8 cellular contexts compared by ENCODE assay signal in the genomic region with DNA sequence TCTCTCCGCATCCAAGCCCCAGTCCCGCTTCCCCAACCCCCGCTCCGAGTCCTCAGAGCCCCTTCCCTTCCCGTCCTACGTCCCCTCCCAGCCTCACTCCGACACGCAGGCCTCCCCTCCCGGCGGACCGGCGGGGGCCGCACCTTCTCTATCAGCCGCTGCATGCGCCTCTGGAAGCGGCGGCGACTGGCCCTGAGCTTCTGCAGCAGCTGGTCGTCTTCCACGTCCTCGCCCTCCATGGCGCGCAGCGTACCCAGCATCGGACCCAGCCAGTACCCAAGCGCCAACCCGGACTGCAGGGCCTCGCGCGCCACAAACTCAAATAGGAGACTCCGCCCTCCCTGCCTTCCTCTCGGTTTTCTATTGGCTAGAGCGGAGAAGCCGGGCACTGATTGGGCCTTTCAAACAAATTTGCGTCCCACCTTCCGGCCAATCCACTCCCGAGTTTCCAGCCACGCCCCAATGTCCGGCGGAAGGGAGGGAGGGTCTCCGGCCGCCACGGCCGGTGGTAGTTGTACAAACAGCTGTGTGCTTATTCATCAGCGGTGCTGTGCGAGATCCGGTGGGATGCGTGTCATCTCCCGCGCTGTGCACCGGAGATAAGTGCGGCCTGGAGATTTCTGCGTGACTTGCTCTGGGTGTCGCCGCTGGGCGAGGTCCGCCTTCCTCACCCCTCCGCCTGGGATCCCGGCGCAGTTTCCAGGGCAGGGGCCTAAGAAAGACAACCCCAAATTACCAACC. TPM values are rescaled to one million over a fixed set of nuclear protein-coding genes. Genes with fewer than 3 reads are reported as not detected.
A peak's percentile ranks its signal among the peaks of the same experiment; 100 is the strongest.
DNase-seq lines count a peak whose midpoint lies in the region; ATAC-seq and TF ChIP-seq lines count a peak whose summit lies in the region.

Gene HJURP, minus strand, starts transcription at position 295 of the 741 bp plus-strand sequence. Its CDS starts 35 bp downstream, at position 260.

- H3K9me3 ChIP-seq in mammary epithelial cell (replicated peaks; ENCODE audit: insufficient read depth, low read length): no peaks in the 10 kb centered on the region

- H4K20me1 ChIP-seq in mammary epithelial cell (ENCODE audit: insufficient read depth, low read length): no peaks in the 10 kb centered on the region

- in situ Hi-C loops in mammary epithelial cell (cut with MboI; ENCODE audit: low sequenced_read_pairs in 2 of 2): no loop called here

- no TSS peak for BruUV-seq in mammary epithelial cell (replicated peaks; lab: Mats Ljungman, UMichigan)

- 6% methylated on average over 14 of the region's 60 CpGs for WGBS in mammary epithelial cell (ENCODE audit: low coverage, missing lambda C conversion rate)

- peaks cover 48% of the 10 kb centered on the region for H3K79me2 ChIP-seq in mammary epithelial cell (ENCODE audit: insufficient read depth, low read length)

- H3K4me3 ChIP-seq in mammary epithelial cell (replicated peaks in 1 of 3; ENCODE audit: insufficient read depth in 1 of 3, low read depth in 2 of 3, low read length in 3 of 3): peak within 1 kb of the TSS; percentile 94 to 95 (median 95)

- peak within 1 kb of the TSS; percentile 96 for H2AFZ ChIP-seq in mammary epithelial cell (ENCODE audit: low read depth, low read length)

- H3K36me3 ChIP-seq in mammary epithelial cell (ENCODE audit: insufficient read depth, low read length): peaks cover 17% of the 10 kb centered on the region

- H3K4me1 ChIP-seq in mammary epithelial cell (ENCODE audit: insufficient read depth, low read length): peaks cover 26% of the 10 kb centered on the region

- peak within 1 kb of the TSS; percentile 80 for H3K9ac ChIP-seq in mammary epithelial cell (ENCODE audit: insufficient read depth, low read length)

- intact Hi-C loops in mammary epithelial cell (cut with micrococcal nuclease): loop anchor here (10.0 kb wide), 1 partner anchor 400 kb away; no protein-coding TSS in a partner anchor

- DNase-seq in AG08395 (ENCODE audit: low spot score) (peak; percentile 100), NCI-H2227 (lab: John Stamatoyannopoulos, UW; ENCODE audit: unreplicated experiment) (peak; percentile 98), mammary epithelial cell (peak; percentile 93), iPS-NIHi7 (ENCODE audit: extremely low spot score) (peak; percentile 99), smooth muscle cell of the brain vasculature (ENCODE audit: low read depth, low spot score) (peak; percentile 84)

- H3K27me3 ChIP-seq in mammary epithelial cell (ENCODE audit: insufficient read depth, low read length): no peaks in the 10 kb centered on the region

- TF ChIP-seq CTCF in VCaP (conservative IDR thresholded peaks at IDR 0.05): no peak
- TF ChIP-seq CTCF in mammary epithelial cell (conservative IDR thresholded peaks at IDR 0.05 in 1 of 2, IDR thresholded peaks at IDR 0.05 in 1 of 2; ENCODE audit: extremely low read depth in 1 of 2, insufficient read depth in 1 of 2, low read depth in 1 of 2, low read length in 2 of 2): no peak

- H3K27ac ChIP-seq in VCaP: peak within 1 kb of the TSS; percentile 72
- H3K27ac ChIP-seq in mammary epithelial cell (ENCODE audit: insufficient read depth, low read depth, low read length): peak within 1 kb of the TSS; percentile 53

- peak; percentile 96 for ATAC-seq in GM18909 (IDR thresholded peaks at IDR 0.05; ENCODE audit: poor library complexity, unreplicated experiment)
- peak; percentile 98 for ATAC-seq in HG03159 (IDR thresholded peaks at IDR 0.05; ENCODE audit: unreplicated experiment)

- CTCF ChIA-PET in mammary epithelial cell (lab: Charles Lee; ENCODE audit: low non-redundant PET): no interaction called here

- dilution Hi-C loops in mammary epithelial cell (cut with HindIII; ENCODE audit: low sequenced_read_pairs): no loop called here

- H3K4me2 ChIP-seq in mammary epithelial cell (ENCODE audit: insufficient read depth, low read depth, low read length): peak within 1 kb of the TSS; percentile 95

RNA-seq across cellular contexts. Expression of gene HJURP, which starts in this region (rescaled TPM):
- total RNA-seq in mammary epithelial cell: 10 to 100 TPM in 1 of 2 donors, under 1 TPM in 1; 0.67 to 43.5 TPM
- polyA plus RNA-seq in mammary epithelial cell: 38.6 TPM
- polyA minus RNA-seq in mammary epithelial cell: 67.1 TPM

Comparison
In these comparisons a context has a peak if more than half of its experiments do, and no peak if none do; other contexts are left out.
1. Peak in every context shown above with its lines: DNase-seq, ATAC-seq, H3K4me3 ChIP-seq and H3K27ac ChIP-seq.